ENCODE assay signal across 8 cellular contexts in the genomic region with DNA sequence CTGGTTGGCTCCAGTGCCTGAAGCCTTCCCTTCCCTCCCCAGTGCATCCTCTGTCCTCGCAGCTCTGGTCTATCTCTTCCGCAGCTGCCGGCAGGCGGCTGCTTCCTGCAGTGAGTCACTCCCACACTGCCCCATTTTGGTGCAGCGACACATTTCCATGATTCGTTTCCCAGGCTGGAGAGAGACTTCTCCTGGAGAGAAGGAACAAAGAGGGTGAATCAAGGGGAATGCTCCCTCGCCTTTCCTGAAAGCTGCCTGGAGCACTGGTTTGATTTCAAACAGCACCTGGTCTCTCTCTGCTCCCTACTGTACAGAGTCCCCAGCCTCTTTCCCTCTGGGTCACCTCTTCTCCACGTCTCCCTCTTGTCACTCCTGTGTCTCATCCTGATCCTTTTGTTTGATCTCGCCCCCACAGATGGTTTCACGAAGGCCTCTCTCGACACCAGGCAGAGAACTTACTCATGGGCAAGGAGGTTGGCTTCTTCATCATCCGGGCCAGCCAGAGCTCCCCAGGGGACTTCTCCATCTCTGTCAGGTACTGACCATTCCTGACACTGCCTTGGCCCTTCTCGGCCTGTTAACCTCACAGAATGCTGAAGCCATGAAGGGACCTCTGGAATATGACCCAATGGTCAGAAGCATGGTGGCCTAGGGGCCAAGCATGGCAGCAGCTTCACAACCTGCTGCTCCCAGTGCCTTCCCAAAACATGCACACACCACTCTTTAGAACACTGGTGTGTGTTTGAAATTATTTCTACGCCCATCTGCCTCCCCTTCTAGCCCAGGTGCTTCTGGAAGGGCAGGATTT. TPM values are rescaled to one million over a fixed set of nuclear protein-coding genes. Genes with fewer than 3 reads are reported as not detected.
DNase-seq lines count a peak whose midpoint lies in the region; ATAC-seq and TF ChIP-seq lines count a peak whose summit lies in the region.

A gene (plus strand): TSS at position 758 of the 808 bp plus-strand sequence. CDS start 3,978 bp downstream, outside the sequence.

- peak within 1 kb of the TSS; percentile 76 for H3K27ac Mint-ChIP-seq in activated CD4-positive, alpha-beta T cell treated with anti-CD3 and anti-CD28 coated beads, Interleukin-2, amount 10 ng/mL, durations not matched to agents 24 days and 14 days

- H3K27me3 ChIP-seq in AG04450 (ENCODE audit: control insufficient read depth, insufficient read depth, low read length) = no peaks in the 10 kb centered on the region

- H3K9me3 ChIP-seq in AG04450 (ENCODE audit: control insufficient read depth, insufficient read depth, low read length) = no peaks in the 10 kb centered on the region

- H3K9me3 Mint-ChIP-seq in activated CD4-positive, alpha-beta T cell treated with anti-CD3 and anti-CD28 coated beads, Interleukin-2, amount 10 ng/mL, durations not matched to agents 24 days and 14 days = no peaks in the 10 kb centered on the region

- peaks cover 72% of the 10 kb centered on the region for H3K36me3 Mint-ChIP-seq in activated CD4-positive, alpha-beta T cell treated with anti-CD3 and anti-CD28 coated beads, Interleukin-2, amount 10 ng/mL, durations not matched to agents 24 days and 14 days (ENCODE audit: low read depth)

- ATAC-seq in HG02885 (IDR thresholded peaks at IDR 0.05; ENCODE audit: poor library complexity, unreplicated experiment) = no peak
- ATAC-seq in HG03378 (IDR thresholded peaks at IDR 0.05; ENCODE audit: unreplicated experiment) = no peak

- no peaks in the 10 kb centered on the region for H3K27me3 Mint-ChIP-seq in activated CD4-positive, alpha-beta T cell treated with anti-CD3 and anti-CD28 coated beads, Interleukin-2, amount 10 ng/mL, durations not matched to agents 24 days and 14 days

- intact Hi-C loops in activated CD4-positive, alpha-beta T cell treated with anti-CD3 and anti-CD28 coated beads, Interleukin-2, amount 10 ng/mL, durations not matched to agents 24 days and 14 days (cut with micrococcal nuclease) = loop anchor here (2.0 to 5.0 kb wide), 4 partner anchors 27 to 59 kb away; a partner anchor contains a TSS

- peak within 1 kb of the TSS; percentile 23 for H3K4me3 ChIP-seq in AG04450 (ENCODE audit: low read depth, low read length)
- H3K4me3 ChIP-seq in fibroblast of villous mesenchyme (ENCODE audit: low read depth, low read length) = no peak within 1 kb of the TSS

- TF ChIP-seq CTCF in AG04450 (IDR thresholded peaks at IDR 0.05; ENCODE audit: low read depth, low read length) = peak; percentile 54
- TF ChIP-seq CTCF in fibroblast of villous mesenchyme (IDR thresholded peaks at IDR 0.05; ENCODE audit: insufficient read depth, low read depth, low read length) = peak; percentile 47

- peaks cover 57% of the 10 kb centered on the region for H3K4me1 Mint-ChIP-seq in activated CD4-positive, alpha-beta T cell treated with anti-CD3 and anti-CD28 coated beads, Interleukin-2, amount 10 ng/mL, durations not matched to agents 24 days and 14 days

- CTCF ChIA-PET in AG04450 (lab: Charles Lee) = no interaction called here

- DNase-seq in AG04450 (ENCODE audit: low read depth, low spot score) (peak; percentile 21), HS-5 (ENCODE audit: low read depth) (peak; percentile 41), fibroblast of villous mesenchyme (ENCODE audit: low read depth) (peak; percentile 58), retina (peak; percentile 61), medulla oblongata (ENCODE audit: extremely low spot score) (no peak)
- peak; percentile 80 for DNase-seq in activated CD4-positive, alpha-beta T cell treated with anti-CD3 and anti-CD28 coated beads, Interleukin-2, amount 10 ng/mL, durations not matched to agents 24 days and 14 days

- peak within 1 kb of the TSS; percentile 63 for H3K4me3 Mint-ChIP-seq in activated CD4-positive, alpha-beta T cell treated with anti-CD3 and anti-CD28 coated beads, Interleukin-2, amount 10 ng/mL, durations not matched to agents 24 days and 14 days

- POLR2A ChIA-PET in AG04450 (lab: Yijun Ruan, JAX) = no interaction called here

- peak within 1 kb of the TSS; percentile 93 for H3K27ac ChIP-seq in AG04450 (ENCODE audit: low read depth, low read length)

RNA-seq across cellular contexts. Expression of the gene that starts here (rescaled TPM):
- not detected in 2 replicates for polyA plus RNA-seq in AG04450 (2011; rRNA removed)
- not detected in 2 replicates for polyA minus RNA-seq in AG04450 (2011; rRNA and poly(A)+ RNA removed)
- 0.90 and 0.96 TPM in 2 replicates for total RNA-seq in activated CD4-positive, alpha-beta T cell treated with anti-CD3 and anti-CD28 coated beads, Interleukin-2, amount 10 ng/mL, durations not matched to agents 24 days and 14 days
- total RNA-seq in fibroblast of villous mesenchyme = not detected in 2 replicates

Comparison
In these comparisons a context has a peak if more than half of its experiments do, and no peak if none do; other contexts are left out.
1. Peak in DNase-seq, H3K4me3 ChIP-seq and H3K27ac ChIP-seq in AG04450; RNA of the gene not detected or under 1 TPM.
2. Peak in DNase-seq in activated CD4-positive, alpha-beta T cell treated with anti-CD3 and anti-CD28 coated beads, Interleukin-2, amount 10 ng/mL, durations not matched to agents 24 days and 14 days; RNA of the gene not detected or under 1 TPM.
3. Peak in DNase-seq in fibroblast of villous mesenchyme; RNA of the gene not detected or under 1 TPM.